In the genomic region with DNA sequence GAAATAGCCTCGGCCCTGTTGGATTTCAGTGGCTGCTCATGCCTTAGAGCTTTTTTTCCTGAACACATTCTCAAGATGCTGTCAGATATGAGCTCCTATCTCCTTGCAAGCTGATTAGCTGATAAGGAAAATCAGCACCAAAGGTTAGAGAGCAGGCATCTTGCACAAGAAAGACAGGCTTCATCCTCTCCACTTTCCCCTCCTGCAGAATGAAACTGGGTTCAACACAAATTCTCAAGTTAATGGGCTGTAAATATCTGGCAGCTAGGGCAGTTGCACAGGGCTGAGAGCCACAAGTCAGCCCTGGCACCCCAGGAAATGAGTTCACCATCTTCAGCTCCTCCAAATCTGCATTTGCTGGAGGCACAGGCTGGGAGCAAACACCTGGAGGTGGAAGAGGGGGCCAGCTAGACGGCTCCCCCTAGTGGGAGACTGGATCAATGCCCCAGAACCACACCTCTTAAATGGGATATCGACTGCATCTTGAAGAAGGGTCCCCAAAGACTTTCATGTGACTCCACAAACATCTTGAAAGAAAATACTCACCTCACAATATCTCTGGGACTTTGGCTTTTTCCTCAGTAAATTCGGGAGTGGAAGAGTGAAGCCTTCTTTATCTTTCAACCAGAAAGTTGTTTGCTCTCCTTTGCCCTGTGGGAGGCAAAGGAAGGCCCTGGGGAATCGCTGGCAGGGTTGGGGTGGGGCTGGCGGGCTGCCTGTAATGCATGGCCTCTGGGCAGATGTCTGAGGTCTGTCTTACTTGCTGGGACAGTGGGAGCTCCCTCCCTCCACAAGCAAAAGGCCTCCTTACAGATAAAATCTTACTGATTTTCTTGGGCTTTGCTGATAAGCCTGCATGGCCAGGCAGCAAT, we compare ENCODE assay signal across 8 cellular contexts. TPM values are rescaled to one million over a fixed set of nuclear protein-coding genes. Genes with fewer than 3 reads are reported as not detected.
DNase-seq lines count a peak whose midpoint lies in the region; ATAC-seq and TF ChIP-seq lines count a peak whose summit lies in the region.

No MANE protein-coding gene starts in this region.

- DNase-seq in NCI-H1105 treated with DMSO at 0.1 percent for 48 hours (lab: John Stamatoyannopoulos, UW), result peak; percentile 28
- no peak for DNase-seq in NCI-H1105 (lab: John Stamatoyannopoulos, UW)
- DNase-seq in NAMALWA (ENCODE audit: low spot score), result peak; percentile 60
- DNase-seq in activated T-cell treated with anti-CD3 and anti-CD28 coated beads, Interleukin-2, amount 50 U/mL, for 72 hours, result peak; percentile 35 to 50
- peak; percentile 60 for DNase-seq in glutamatergic neuron
- peak; percentile 30 for DNase-seq in retina
- DNase-seq in NCI-H2029 (lab: John Stamatoyannopoulos, UW), result no peak

- H3K36me3 Mint-ChIP-seq in activated T-cell treated with anti-CD3 and anti-CD28 coated beads, Interleukin-2, amount 50 U/mL, for 72 hours (ENCODE audit: insufficient read depth in 2 of 2), result no peaks in the 10 kb centered on the region
- H3K36me3 Mint-ChIP-seq in glutamatergic neuron (ENCODE audit: unreplicated experiment), result no peaks in the 10 kb centered on the region

- H3K9me3 Mint-ChIP-seq in activated T-cell treated with anti-CD3 and anti-CD28 coated beads, Interleukin-2, amount 50 U/mL, for 72 hours, result no peaks in the 10 kb centered on the region
- no peaks in the 10 kb centered on the region for H3K9me3 Mint-ChIP-seq in glutamatergic neuron (ENCODE audit: unreplicated experiment)

- no peaks in the 10 kb centered on the region for H3K4me1 Mint-ChIP-seq in activated T-cell treated with anti-CD3 and anti-CD28 coated beads, Interleukin-2, amount 50 U/mL, for 72 hours (ENCODE audit: low read depth)
- H3K4me1 Mint-ChIP-seq in glutamatergic neuron (ENCODE audit: low read depth, unreplicated experiment), result peaks cover 6% of the 10 kb centered on the region

- peak; percentile 79 for ATAC-seq in GM21723 (IDR thresholded peaks at IDR 0.05; ENCODE audit: unreplicated experiment)
- peak; percentile 55 to 65 for ATAC-seq in activated T-cell treated with anti-CD3 and anti-CD28 coated beads, Interleukin-2, amount 50 U/mL, for 72 hours (replicated peaks in 1 of 2)

- TF ChIP-seq CTCF in glutamatergic neuron (IDR thresholded peaks at IDR 0.05; ENCODE audit: partially characterized antibody, unreplicated experiment), result peak; percentile 89

- peaks cover 55% of the 10 kb centered on the region for H3K27me3 Mint-ChIP-seq in activated T-cell treated with anti-CD3 and anti-CD28 coated beads, Interleukin-2, amount 50 U/mL, for 72 hours (ENCODE audit: low read depth)
- H3K27me3 Mint-ChIP-seq in glutamatergic neuron (ENCODE audit: unreplicated experiment), result peaks cover 2% of the 10 kb centered on the region

- no peak overlapping the region for H3K27ac Mint-ChIP-seq in activated T-cell treated with anti-CD3 and anti-CD28 coated beads, Interleukin-2, amount 50 U/mL, for 72 hours
- no peak overlapping the region for H3K27ac Mint-ChIP-seq in glutamatergic neuron (ENCODE audit: unreplicated experiment)

- no peak overlapping the region for H3K4me3 Mint-ChIP-seq in activated T-cell treated with anti-CD3 and anti-CD28 coated beads, Interleukin-2, amount 50 U/mL, for 72 hours
- H3K4me3 Mint-ChIP-seq in glutamatergic neuron (ENCODE audit: unreplicated experiment), result no peak overlapping the region

RNA-seq across cellular contexts. Expression of gene TECTB, which starts 24.7 kb away (rescaled TPM):
- total RNA-seq in activated T-cell treated with anti-CD3 and anti-CD28 coated beads, Interleukin-2, amount 50 U/mL, for 72 hours, result not detected
- not detected for total RNA-seq in glutamatergic neuron (ENCODE audit: unreplicated experiment)

Comparison
In these comparisons a context has a peak if more than half of its experiments do, and no peak if none do; other contexts are left out.
1. DNase-seq: peak in NCI-H1105 treated with DMSO at 0.1 percent for 48 hours (single experiment), NAMALWA (single experiment), activated T-cell treated with anti-CD3 and anti-CD28 coated beads, Interleukin-2, amount 50 U/mL, for 72 hours (2 of 2), glutamatergic neuron (single experiment) and retina (single experiment); none in NCI-H1105 (single experiment) and NCI-H2029 (single experiment).